Comparison of ENCODE assay signal across 8 cellular contexts in genomic region chr17:48724241-48725004, GRCh38. TPM values are rescaled to one million over a fixed set of nuclear protein-coding genes. Genes with fewer than 3 reads are reported as not detected.
A peak's percentile ranks its signal among the peaks of the same experiment; 100 is the strongest.
DNase-seq lines count a peak whose midpoint lies in the region; ATAC-seq, FAIRE-seq and TF ChIP-seq lines count a peak whose summit lies in the region.

No MANE protein-coding gene starts in this region.

- WGBS in A549 (ENCODE audit: missing lambda C conversion rate): 36% methylated on average over 32 of the region's 32 CpGs
- 7 to 9% methylated on average over 32 of the region's 32 CpGs for WGBS in lung, 2 donors

- TF ChIP-seq RAD21 in A549 (conservative IDR thresholded peaks at IDR 0.05 in 1 of 2, IDR thresholded peaks at IDR 0.05 in 1 of 2): peak; percentile 98 to 99

- no peaks in the 10 kb centered on the region for H3K36me3 ChIP-seq in lung (ENCODE audit: control insufficient read depth in 2 of 2, insufficient read depth in 2 of 2, low read length in 2 of 2)

- H3K9me3 ChIP-seq in A549 (no peaks in the 10 kb centered on the region), lung (ENCODE audit: control insufficient read depth in 2 of 2, insufficient read depth in 1 of 2, low read length in 1 of 2) (peaks cover 0 to 9% of the 10 kb centered on the region in 2 donors)

- TF ChIP-seq CTCF in A549 (IDR thresholded peaks at IDR 0.05) (peak; percentile 94), lung (IDR thresholded peaks at IDR 0.05; ENCODE audit: control extremely low read depth, extremely low read depth) (peak; percentile 53)

- H3K4me2 ChIP-seq in A549: peak overlapping the region; percentile 41

- H3K27me3 Mint-ChIP-seq in activated CD4-positive, alpha-beta T cell treated with anti-CD3 and anti-CD28 coated beads, Interleukin-2, amount 10 ng/mL, durations not matched to agents 7 days and 5 days: peaks cover 96% of the 10 kb centered on the region

- CTCF ChIA-PET in A549 (lab: Yijun Ruan, JAX): interaction anchor here (0.6 to 33.0 kb wide), 65 partner anchors 8 to 534 kb away, joined by 3 to 852 read pairs (median 5); partner anchors contain the start of genes CALCOCO2 and TTLL6
- CTCF ChIA-PET in activated CD4-positive, alpha-beta T cell treated with anti-CD3 and anti-CD28 coated beads, Interleukin-2, amount 10 ng/mL, durations not matched to agents 7 days and 5 days (lab: Charles Lee): interaction anchor here (0.5 to 3.8 kb wide), 31 partner anchors 8 to 410 kb away, joined by 3 to 24 read pairs (median 5); partner anchors contain the start of gene HOXB5

- DNase-seq in A549 (ENCODE audit: low read depth in 1 of 2, low spot score in 1 of 2): peak; percentile 68 to 77
- peak; percentile 42 for DNase-seq in GM19238 (ENCODE audit: insufficient read length, low spot score)
- peak; percentile 65 to 81 for DNase-seq in NCI-H524 (lab: John Stamatoyannopoulos, UW)
- peak; percentile 84 for DNase-seq in activated CD4-positive, alpha-beta T cell treated with anti-CD3 and anti-CD28 coated beads, Interleukin-2, amount 10 ng/mL, durations not matched to agents 7 days and 5 days
- DNase-seq in dedifferentiated amniotic fluid mesenchymal stem cell (ENCODE audit: extremely low spot score): peak; percentile 62
- peak; percentile 82 for DNase-seq in lung (ENCODE audit: low spot score)
- peak; percentile 59 to 76 (median 68) for DNase-seq in stimulated activated CD4-positive, alpha-beta T cell treated with anti-CD3 and anti-CD28 coated beads, TNF-alpha, amount 100 ng/mL, for 48 hours (ENCODE audit: low read depth in 3 of 3)

- FAIRE-seq in A549 (lab: Jason Lieb, UNC): peak; percentile 78

- peak; percentile 67 to 85 for ATAC-seq in A549
- ATAC-seq in lung (ENCODE audit: insufficient read depth, low FRiP score): peak; percentile 47
- ATAC-seq in GM21528 (IDR thresholded peaks at IDR 0.05; ENCODE audit: low FRiP score, unreplicated experiment): no peak

- H3K27me3 ChIP-seq in lung (ENCODE audit: control insufficient read depth, insufficient read depth): peaks cover 18% of the 10 kb centered on the region

- H3K4me1 ChIP-seq in A549: peaks cover 13% of the 10 kb centered on the region
- peaks cover 0 to 3% of the 10 kb centered on the region in 2 donors for H3K4me1 ChIP-seq in lung (ENCODE audit: control insufficient read depth in 2 of 2, insufficient read depth in 2 of 2, low read length in 2 of 2)

- POLR2A ChIA-PET in A549 (lab: Yijun Ruan, JAX): interaction anchor here (0.6 to 1.8 kb wide), 3 partner anchors 67 to 312 kb away, joined by 4 to 7 read pairs (median 5); no protein-coding TSS in a partner anchor
- POLR2A ChIA-PET in activated CD4-positive, alpha-beta T cell treated with anti-CD3 and anti-CD28 coated beads, Interleukin-2, amount 10 ng/mL, durations not matched to agents 7 days and 5 days (lab: Charles Lee): no interaction called here

- H3K4me3 Mint-ChIP-seq in activated CD4-positive, alpha-beta T cell treated with anti-CD3 and anti-CD28 coated beads, Interleukin-2, amount 10 ng/mL, durations not matched to agents 7 days and 5 days: peak overlapping the region; percentile 26

- no peak for TF ChIP-seq EP300 in A549 (IDR thresholded peaks at IDR 0.05)

- TF ChIP-seq POLR2A in A549 (IDR thresholded peaks at IDR 0.05; ENCODE audit: low read length): no peak

- H3K36me3 Mint-ChIP-seq in activated CD4-positive, alpha-beta T cell treated with anti-CD3 and anti-CD28 coated beads, Interleukin-2, amount 10 ng/mL, durations not matched to agents 7 days and 5 days (ENCODE audit: low read depth): no peaks in the 10 kb centered on the region

- H3K9me3 Mint-ChIP-seq in activated CD4-positive, alpha-beta T cell treated with anti-CD3 and anti-CD28 coated beads, Interleukin-2, amount 10 ng/mL, durations not matched to agents 7 days and 5 days: no peaks in the 10 kb centered on the region

- peak overlapping the region; percentile 47 for H3K27ac Mint-ChIP-seq in activated CD4-positive, alpha-beta T cell treated with anti-CD3 and anti-CD28 coated beads, Interleukin-2, amount 10 ng/mL, durations not matched to agents 7 days and 5 days

- H3K4me3 ChIP-seq in A549: no peak overlapping the region
- no peak overlapping the region for H3K4me3 ChIP-seq in lung

- H3K27ac ChIP-seq in A549 (0 out of 6 replicates have a peak overlapping the region, but pooled peaks of 1 of the 2 experiments have one; percentile 13), lung (ENCODE audit: low read depth in 1 of 2, low read length in 1 of 2) (no peak overlapping the region)

- peaks cover 28% of the 10 kb centered on the region for H3K4me1 Mint-ChIP-seq in activated CD4-positive, alpha-beta T cell treated with anti-CD3 and anti-CD28 coated beads, Interleukin-2, amount 10 ng/mL, durations not matched to agents 7 days and 5 days

TF ChIP-seq in A549, 52 proteins besides CTCF, POLR2A, EP300 and RAD21:
- TF ChIP-seq HOXB13 (CRISPR knock-in tag; IDR thresholded peaks at IDR 0.05; ENCODE audit: low read depth) (no peak), FOXS1 (CRISPR knock-in tag; IDR thresholded peaks at IDR 0.05) (no peak), EHMT2 (IDR thresholded peaks at IDR 0.05; ENCODE audit: low read depth) (no peak), FOSB (CRISPR knock-in tag; IDR thresholded peaks at IDR 0.05) (no peak), CBX8 (IDR thresholded peaks at IDR 0.05) (no peak), NR3C1 (IDR thresholded peaks at IDR 0.05) (no peak), CEBPB (IDR thresholded peaks at IDR 0.05) (no peak), KDM5A (IDR thresholded peaks at IDR 0.05) (no peak), JUNB (IDR thresholded peaks at IDR 0.05) (no peak), SMC3 (IDR thresholded peaks at IDR 0.05) (peak; percentile 96), BHLHE40 (IDR thresholded peaks at IDR 0.05; ENCODE audit: low read depth, low read length) (no peak), HES2 (IDR thresholded peaks at IDR 0.05) (no peak), KDM1A (IDR thresholded peaks at IDR 0.05; ENCODE audit: low read depth) (no peak), E2F6 (IDR thresholded peaks at IDR 0.05; ENCODE audit: borderline replicate concordance, low read depth) (no peak), ZC3H11A (IDR thresholded peaks at IDR 0.05) (no peak), RNF2 (IDR thresholded peaks at IDR 0.05; ENCODE audit: borderline replicate concordance, low read depth) (no peak)
- TF ChIP-seq, protein P1, sequence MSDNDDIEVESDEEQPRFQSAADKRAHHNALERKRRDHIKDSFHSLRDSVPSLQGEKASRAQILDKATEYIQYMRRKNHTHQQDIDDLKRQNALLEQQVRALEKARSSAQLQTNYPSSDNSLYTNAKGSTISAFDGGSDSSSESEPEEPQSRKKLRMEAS (IDR thresholded peaks at IDR 0.05): 0 out of 2 replicates have a peak, but pooled peaks have one; percentile 17

RNA-seq across cellular contexts. Expression of gene PRAC2, which starts 1.4 kb away (rescaled TPM):
- not detected in 2 replicates for polyA plus RNA-seq in A549 (2011; rRNA removed)
- not detected in 2 replicates for polyA plus RNA-seq in A549 (2012; cell fraction: cytosol; rRNA removed)
- not detected in 2 replicates for polyA plus RNA-seq in A549 (2012; cell fraction: nucleus; rRNA removed)
- polyA plus RNA-seq in A549 (2017; fragmentation: RNase III; extraction: RNeasy Plus Mini Kit Qiagen cat#74134 plus additional on column Dnase treatment): not detected in 3 replicates
- not detected in 2 replicates for polyA minus RNA-seq in A549 (2011; rRNA and poly(A)+ RNA removed)
- total RNA-seq in activated CD4-positive, alpha-beta T cell treated with anti-CD3 and anti-CD28 coated beads, Interleukin-2, amount 10 ng/mL, durations not matched to agents 7 days and 5 days: not detected
- not detected for total RNA-seq in lung
- not detected for polyA plus RNA-seq in lung

RNA-seq across cellular contexts. Expression of gene PRAC1, which starts 2.1 kb away (rescaled TPM):
- polyA plus RNA-seq in A549 (2011; rRNA removed): not detected in 2 replicates
- not detected in 2 replicates for polyA plus RNA-seq in A549 (2012; cell fraction: cytosol; rRNA removed)
- not detected in 2 replicates for polyA plus RNA-seq in A549 (2012; cell fraction: nucleus; rRNA removed)
- polyA plus RNA-seq in A549 (2017; fragmentation: RNase III; extraction: RNeasy Plus Mini Kit Qiagen cat#74134 plus additional on column Dnase treatment): not detected in 3 replicates
- not detected in 2 replicates for polyA minus RNA-seq in A549 (2011; rRNA and poly(A)+ RNA removed)
- not detected for total RNA-seq in activated CD4-positive, alpha-beta T cell treated with anti-CD3 and anti-CD28 coated beads, Interleukin-2, amount 10 ng/mL, durations not matched to agents 7 days and 5 days
- not detected for total RNA-seq in lung
- not detected for polyA plus RNA-seq in lung

RNA-seq across cellular contexts. Expression of gene HOXB13, which starts 4.1 kb away (rescaled TPM):
- 3.2 and 3.4 TPM in 2 replicates for polyA plus RNA-seq in A549 (2011; rRNA removed)
- polyA plus RNA-seq in A549 (2012; cell fraction: cytosol; rRNA removed): 2.2 and 3.3 TPM in 2 replicates
- 1.9 and 2.1 TPM in 2 replicates for polyA plus RNA-seq in A549 (2012; cell fraction: nucleus; rRNA removed)
- polyA plus RNA-seq in A549 (2017; fragmentation: RNase III; extraction: RNeasy Plus Mini Kit Qiagen cat#74134 plus additional on column Dnase treatment): 3.0 to 3.5 TPM (median 3.2 TPM) in 3 replicates
- 2.3 and 2.7 TPM in 2 replicates for polyA minus RNA-seq in A549 (2011; rRNA and poly(A)+ RNA removed)
- not detected for total RNA-seq in activated CD4-positive, alpha-beta T cell treated with anti-CD3 and anti-CD28 coated beads, Interleukin-2, amount 10 ng/mL, durations not matched to agents 7 days and 5 days
- not detected for total RNA-seq in lung
- not detected for polyA plus RNA-seq in lung
